In the genomic region with DNA sequence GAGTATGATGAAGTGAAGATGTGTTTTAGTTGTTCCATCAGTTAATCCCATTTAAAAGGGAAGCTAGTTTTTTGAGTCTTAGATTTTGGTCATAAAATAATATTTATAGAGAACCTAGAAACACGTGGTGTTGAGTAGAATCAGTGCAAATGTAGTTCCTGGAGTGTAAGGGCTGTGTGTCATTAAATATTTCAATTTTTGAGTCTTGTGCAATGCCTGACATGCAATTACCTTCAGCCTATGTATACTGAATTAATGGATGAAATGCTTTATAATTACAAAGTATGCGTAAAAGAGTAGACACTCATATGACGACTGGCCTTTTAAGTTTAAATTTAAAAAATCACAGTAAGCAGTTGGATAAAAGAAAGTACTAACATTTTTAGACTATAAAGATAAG, we compare ENCODE assay signal across 20 cellular contexts.
"Had no signal": no experiment of that assay in that cellular context is flagged by ENCODE, and none has a peak within 500 bp of the region (broad histone marks: within the 10 kb centered on the region; RNA-seq: fewer than 3 reads in every experiment).

No MANE protein-coding gene starts in this region.

- H3K27ac ChIP-seq: hepatocyte, left lung, neutrophil, tibial artery had no signal

- H3K27ac Mint-ChIP-seq: activated CD4-positive, alpha-beta T cell treated with anti-CD3 and anti-CD28 coated beads, Interleukin-2, amount 10 ng/mL, durations not matched to agents 7 days and 5 days; activated naive CD8-positive, alpha-beta T cell treated with anti-CD3 and anti-CD28 coated beads for 36 hours; activated T-helper 1 cell treated with anti-CD3 and anti-CD28 coated beads, Interleukin-12 subunit alpha, Interleukin-12 subunit beta, Interleukin-2, Interleukin-4 antibody, amounts not matched to agents 30 ng/mL and 10 ng/mL and 1 ng/mL, durations not matched to agents 14 hours and 24 hours and 36 hours; brain had no signal

- H3K9me3 ChIP-seq: left lung, mucosa of descending colon, neutrophil, tibial artery had no signal

- H3K36me3 ChIP-seq: left lung, neutrophil had no signal

- DNase-seq: activated CD4-positive, alpha-beta T cell treated with anti-CD3 and anti-CD28 coated beads, Interleukin-2, amount 10 ng/mL, durations not matched to agents 7 days and 5 days; activated CD4-positive, CD25-positive, alpha-beta regulatory T cell; activated CD8-positive, alpha-beta memory T cell treated with anti-CD3 and anti-CD28 coated beads, Interleukin-2, amount 50 U/mL, for 48 hours; activated naive CD8-positive, alpha-beta T cell treated with anti-CD3 and anti-CD28 coated beads for 36 hours; dermis blood vessel endothelial cell; effector memory CD8-positive, alpha-beta T cell; erythroblast; left lung; mucosa of descending colon; naive thymus-derived CD4-positive, alpha-beta T cell; posterior cingulate gyrus; right cardiac atrium; small intestine; stimulated activated CD4-positive, alpha-beta T cell treated with anti-CD3 and anti-CD28 coated beads, Interleukin-4, amount 100 ng/mL, for 24 hours; stimulated activated naive CD4-positive, alpha-beta T cell; tibial artery had no signal

- H3K4me3 Mint-ChIP-seq: activated CD4-positive, alpha-beta T cell treated with anti-CD3 and anti-CD28 coated beads, Interleukin-2, amount 10 ng/mL, durations not matched to agents 7 days and 5 days; activated naive CD8-positive, alpha-beta T cell treated with anti-CD3 and anti-CD28 coated beads for 36 hours; activated T-helper 1 cell treated with anti-CD3 and anti-CD28 coated beads, Interleukin-12 subunit alpha, Interleukin-12 subunit beta, Interleukin-2, Interleukin-4 antibody, amounts not matched to agents 30 ng/mL and 10 ng/mL and 1 ng/mL, durations not matched to agents 14 hours and 24 hours and 36 hours; brain; effector memory CD8-positive, alpha-beta T cell had no signal

- H3K27me3 ChIP-seq: hepatocyte, left lung, neutrophil, tibial artery had no signal

- H3K4me2 ChIP-seq: hepatocyte had no signal

- ATAC-seq: effector memory CD8-positive, alpha-beta T cell; left lung; mucosa of descending colon; naive thymus-derived CD4-positive, alpha-beta T cell; right cardiac atrium had no signal

- H3K27me3 Mint-ChIP-seq: activated CD4-positive, alpha-beta T cell treated with anti-CD3 and anti-CD28 coated beads, Interleukin-2, amount 10 ng/mL, durations not matched to agents 7 days and 5 days; activated naive CD8-positive, alpha-beta T cell treated with anti-CD3 and anti-CD28 coated beads for 36 hours; brain; effector memory CD8-positive, alpha-beta T cell; naive thymus-derived CD4-positive, alpha-beta T cell had no signal

- H3K4me3 ChIP-seq: hepatocyte, left lung, mucosa of descending colon, tibial artery had no signal

- H3K9me3 Mint-ChIP-seq: effector memory CD8-positive, alpha-beta T cell had no signal

- H2AFZ ChIP-seq: hepatocyte had no signal
